In genomic region chr12:95943231-95943842, GRCh38 we compare ENCODE assay signal across 8 cellular contexts. TPM values are rescaled to one million over a fixed set of nuclear protein-coding genes. Genes with fewer than 3 reads are reported as not detected.
DNase-seq lines count a peak whose midpoint lies in the region; ATAC-seq and TF ChIP-seq lines count a peak whose summit lies in the region.

TSS of gene AMDHD1 (plus strand) at chr12:95943331. CDS start at chr12:95943399, 68 bp downstream.

- no peaks in the 10 kb centered on the region for H3K36me3 ChIP-seq in MG63

- peak; percentile 76 for ATAC-seq in left colon

- peak; percentile 31 for TF ChIP-seq CTCF in GM12873 (IDR thresholded peaks at IDR 0.05; ENCODE audit: insufficient read depth, low read depth, low read length, missing control alignments)
- TF ChIP-seq CTCF in WI38 (IDR thresholded peaks at IDR 0.05; ENCODE audit: low read depth, low read length) = no peak

- H3K4me3 ChIP-seq in MG63 (peak within 1 kb of the TSS; percentile 68), WI38 (ENCODE audit: low read depth, low read length) (peak within 1 kb of the TSS; percentile 63)

- intact Hi-C loops in left colon (cut with DNase I, micrococcal nuclease) = no loop called here

- peak; percentile 46 for DNase-seq in HCEC 1CT
- peak; percentile 67 for DNase-seq in MG63
- DNase-seq in cerebellar cortex (ENCODE audit: low spot score) = peak; percentile 16
- peak; percentile 40 to 63 for DNase-seq in left colon
- DNase-seq in stimulated activated CD4-positive, alpha-beta T cell treated with anti-CD3 and anti-CD28 coated beads, Interleukin-2, amount 100 ng/mL, for 4 hours (ENCODE audit: low read depth) = peak; percentile 34
- no peak for DNase-seq in middle frontal gyrus (ENCODE audit: extremely low spot score, low spot score)

- H3K27me3 ChIP-seq in MG63 = peaks cover 19% of the 10 kb centered on the region; the same call in 1 of the 2 replicates

- no peaks in the 10 kb centered on the region for H3K9me3 ChIP-seq in MG63

RNA-seq across cellular contexts. Expression of gene AMDHD1, which starts in this region (rescaled TPM):
- 0.10 TPM in 1 of 2 replicates, not detected in the other for total RNA-seq in MG63 (2014; rRNA removed; shearing (Covaris generic); ENCODE audit: low replicate concordance)
- total RNA-seq in left colon = under 1 TPM in 1 of 2 donors, not detected in 1; 0.47 TPM

Comparison
In these comparisons a context has a peak if more than half of its experiments do, and no peak if none do; other contexts are left out.
1. Peak in DNase-seq and H3K4me3 ChIP-seq in MG63; RNA of the gene not detected or under 1 TPM.
2. Peak in DNase-seq and ATAC-seq in left colon; RNA of the gene not detected or under 1 TPM.